In the genomic region with DNA sequence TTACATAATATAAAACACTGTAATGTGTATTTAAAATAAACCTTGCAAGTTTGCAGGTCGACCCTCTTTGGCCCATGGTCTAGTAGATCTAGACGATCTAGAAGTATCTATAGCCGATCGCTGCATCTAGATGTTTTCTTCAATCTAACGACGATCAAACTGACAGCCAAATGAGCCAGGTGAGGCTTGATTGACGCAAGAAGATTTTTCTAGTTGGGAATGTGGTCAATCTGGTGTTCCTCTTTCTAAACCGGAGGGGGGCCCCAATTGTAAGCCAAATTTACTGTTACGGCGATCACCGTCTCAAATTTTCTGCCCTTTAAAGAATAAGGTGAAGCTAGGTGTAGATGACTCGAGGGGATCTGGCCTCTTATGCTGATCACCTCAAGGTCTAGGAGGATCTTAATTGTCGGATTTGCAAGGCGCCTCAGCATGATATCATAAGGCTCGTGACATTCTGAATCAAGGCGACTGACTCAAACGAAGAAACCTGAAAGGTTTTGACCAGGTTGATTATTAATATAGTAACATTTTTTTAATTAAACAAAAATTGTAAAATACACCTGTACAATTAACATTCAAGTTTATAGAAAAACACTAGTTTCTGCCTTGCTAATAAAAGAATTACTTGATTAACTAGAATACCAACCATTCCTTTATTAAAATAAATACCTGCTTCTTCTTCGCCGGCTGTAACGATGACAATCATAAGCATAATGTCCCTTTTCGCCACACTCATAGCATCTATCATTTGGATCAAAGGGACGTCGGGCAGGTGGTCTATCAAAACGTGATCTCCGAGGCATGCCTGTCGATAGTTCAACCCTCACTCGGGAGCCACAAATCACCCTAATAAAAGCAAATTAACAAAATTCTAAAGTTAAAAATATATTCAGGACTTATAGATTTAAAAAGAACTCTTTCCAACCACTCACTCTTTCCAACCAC, we compare ENCODE assay signal across 8 cellular contexts. TPM values are rescaled to one million over a fixed set of nuclear protein-coding genes. Genes with fewer than 3 reads are reported as not detected.
DNase-seq lines count a peak whose midpoint lies in the region; TF ChIP-seq lines count a peak whose summit lies in the region.

No MANE protein-coding gene starts in this region.

- H3K4me2 ChIP-seq in DOHH2 (ENCODE audit: low read length) (peak overlapping the region; percentile 90), OCI-LY1 (ENCODE audit: low read length) (peak overlapping the region; percentile 80)

- H3K9me3 ChIP-seq in DOHH2 (ENCODE audit: control insufficient read depth, insufficient read depth, low read length) (no peaks in the 10 kb centered on the region), OCI-LY1 (ENCODE audit: low read length) (no peaks in the 10 kb centered on the region), ovary (no peaks in the 10 kb centered on the region)

- TF ChIP-seq POLR2A in ovary (IDR thresholded peaks at IDR 0.05) = no peak

- peaks cover 59% of the 10 kb centered on the region for H3F3A ChIP-seq in DOHH2 (ENCODE audit: control insufficient read depth, insufficient read depth)
- H3F3A ChIP-seq in OCI-LY1 (ENCODE audit: insufficient read depth, low read length) = peaks cover 14% of the 10 kb centered on the region; the same call in 1 of the 2 replicates

- TF ChIP-seq EP300 in ovary (IDR thresholded peaks at IDR 0.05) = no peak

- peak overlapping the region; percentile 89 for H3K4me3 Mint-ChIP-seq in endothelial cell (ENCODE audit: unreplicated experiment)

- DNase-seq in endothelial cell (ENCODE audit: low spot score) = no peak
- no peak for DNase-seq in ovary
- no peak for DNase-seq in NCI-H510A (lab: John Stamatoyannopoulos, UW)
- DNase-seq in NCI-H1048 (lab: John Stamatoyannopoulos, UW) = no peak
- no peak for DNase-seq in activated effector memory CD4-positive, alpha-beta T cell treated with Interleukin-2 at 50 U/mL for 16 hours
- DNase-seq in retina = no peak

- H3K4me3 ChIP-seq in DOHH2 (ENCODE audit: low read length) (peak overlapping the region; percentile 99), OCI-LY1 (ENCODE audit: low read depth, low read length, poor library complexity, severe bottlenecking) (peak overlapping the region; percentile 95), ovary (peak overlapping the region; percentile 68)

- intact Hi-C loops in ovary (cut with DNase I) = loop anchor here in 1 of 4 donors (10.0 kb wide), 1 partner anchor 144 kb away; a partner anchor contains a TSS

- H3K79me2 ChIP-seq in DOHH2 (ENCODE audit: control insufficient read depth, low read length) = peaks cover 79% of the 10 kb centered on the region
- peaks cover 39% of the 10 kb centered on the region for H3K79me2 ChIP-seq in OCI-LY1 (ENCODE audit: insufficient read depth, low read length)

- H2AFZ ChIP-seq in OCI-LY1 (ENCODE audit: low read length) = no peak overlapping the region

- H4K20me1 ChIP-seq in DOHH2 (ENCODE audit: control insufficient read depth, insufficient read depth, low read depth, low read length) (peaks cover 41% of the 10 kb centered on the region), OCI-LY1 (ENCODE audit: insufficient read depth, low read length) (no peaks in the 10 kb centered on the region)

- H3K27ac ChIP-seq in DOHH2 (ENCODE audit: low read depth, low read length) (peak overlapping the region; percentile 88), OCI-LY1 (ENCODE audit: low read depth, low read length, poor library complexity, severe bottlenecking) (no peak overlapping the region), ovary (no peak overlapping the region)

- H3K4me1 ChIP-seq in DOHH2 (ENCODE audit: control insufficient read depth, low read length) (peaks cover 43% of the 10 kb centered on the region), OCI-LY1 (ENCODE audit: insufficient read depth, low read length, severe bottlenecking) (peaks cover 51% of the 10 kb centered on the region), ovary (ENCODE audit: insufficient read depth) (peaks cover 2% of the 10 kb centered on the region)

- H3K27me3 ChIP-seq in DOHH2 (ENCODE audit: control insufficient read depth, low read length) = no peaks in the 10 kb centered on the region
- H3K27me3 ChIP-seq in OCI-LY1 (ENCODE audit: insufficient read depth, low read length) = no peaks in the 10 kb centered on the region
- no peaks in the 10 kb centered on the region for H3K27me3 ChIP-seq in ovary

- peak overlapping the region; percentile 99 for H3K9ac ChIP-seq in OCI-LY1 (ENCODE audit: low read length)

- H3K9me3 Mint-ChIP-seq in endothelial cell (ENCODE audit: unreplicated experiment) = no peaks in the 10 kb centered on the region

- peaks cover 70% of the 10 kb centered on the region for H3K36me3 ChIP-seq in DOHH2 (ENCODE audit: control insufficient read depth, low read length)
- peaks cover 65% of the 10 kb centered on the region for H3K36me3 ChIP-seq in OCI-LY1 (ENCODE audit: insufficient read depth, low read length)
- no peaks in the 10 kb centered on the region for H3K36me3 ChIP-seq in ovary

- no peak for TF ChIP-seq CTCF in DOHH2 (IDR thresholded peaks at IDR 0.05; ENCODE audit: low read depth, low read length, poor library complexity, severe bottlenecking)
- no peak for TF ChIP-seq CTCF in OCI-LY1 (IDR thresholded peaks at IDR 0.05; ENCODE audit: low read length)
- TF ChIP-seq CTCF in endothelial cell (IDR thresholded peaks at IDR 0.05; ENCODE audit: unreplicated experiment) = no peak
- TF ChIP-seq CTCF in ovary (IDR thresholded peaks at IDR 0.05) = no peak

- peaks cover 15% of the 10 kb centered on the region for H3K27me3 Mint-ChIP-seq in endothelial cell (ENCODE audit: unreplicated experiment)

- H3K9me2 ChIP-seq in DOHH2 (replicated peaks; ENCODE audit: control insufficient read depth, low read length) = no peaks in the 10 kb centered on the region
- no peaks in the 10 kb centered on the region for H3K9me2 ChIP-seq in OCI-LY1 (ENCODE audit: low read depth, low read length)

- peaks cover 42% of the 10 kb centered on the region for H3K36me3 Mint-ChIP-seq in endothelial cell (ENCODE audit: low read depth, unreplicated experiment)

- WGBS in ovary, 3 donors = 38 to 56% (median 42%) methylated on average over 27 of the region's 27 CpGs

- H3K27ac Mint-ChIP-seq in endothelial cell (ENCODE audit: unreplicated experiment) = peak overlapping the region; percentile 10

- peaks cover 30% of the 10 kb centered on the region for H3K4me1 Mint-ChIP-seq in endothelial cell (ENCODE audit: unreplicated experiment)

RNA-seq across cellular contexts. Expression of a gene that starts 2.0 kb away (rescaled TPM):
- total RNA-seq in endothelial cell (ENCODE audit: unreplicated experiment) = 137 TPM
- total RNA-seq in ovary = 100 to 1,000 TPM in 4 of 7 donors, 10 to 100 TPM in 3; 81.1 to 163 (median 124) TPM
- polyA plus RNA-seq in ovary = 100 to 1,000 TPM; 103 to 106 TPM

RNA-seq across cellular contexts. Expression of a gene that starts 28.9 kb away (rescaled TPM):
- total RNA-seq in endothelial cell (ENCODE audit: unreplicated experiment) = 9.5 TPM
- total RNA-seq in ovary = 10 to 100 TPM in 6 of 7 donors, 1 to 10 TPM in 1; 6.4 to 17.6 (median 12.1) TPM
- 10 to 100 TPM in 1 of 2 donors, 1 to 10 TPM in 1; 6.9 to 14.9 TPM for polyA plus RNA-seq in ovary
